Comparison of ENCODE assay signal across 20 cellular contexts in the genomic region with DNA sequence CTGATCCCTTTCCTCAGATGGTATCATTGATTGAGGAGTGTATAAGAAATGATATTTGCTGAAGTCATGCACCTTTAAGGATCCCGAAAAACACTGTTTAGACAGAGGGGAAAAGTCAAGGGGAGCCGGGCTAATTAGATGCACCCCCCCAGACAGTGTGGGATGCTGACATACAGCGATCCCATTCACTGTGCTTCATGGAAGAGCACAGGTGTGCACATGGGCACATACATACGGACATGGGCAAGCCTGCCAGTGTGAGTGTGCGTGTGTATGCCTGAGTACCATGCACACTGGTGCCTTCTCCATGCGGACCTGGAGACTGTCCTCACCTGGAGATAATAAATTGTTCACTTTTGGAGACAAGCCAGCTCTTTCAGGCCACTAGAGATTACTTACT. TPM values are rescaled to one million over a fixed set of nuclear protein-coding genes. Genes with fewer than 3 reads are reported as not detected.
"Had no signal": no experiment of that assay in that cellular context is flagged by ENCODE, and none has a peak within 500 bp of the region (broad histone marks: within the 10 kb centered on the region; RNA-seq: fewer than 3 reads in every experiment).

No MANE protein-coding gene starts in this region.

- FAIRE-seq: TTC549 had no signal

- H3K4me1 ChIP-seq: colonic mucosa, foreskin keratinocyte, parathyroid adenoma, right lobe of liver, thyroid gland had no signal

- H3K36me3 ChIP-seq: colonic mucosa, neutrophil, right lobe of liver, spleen, thyroid gland had no signal

- H3K27me3 ChIP-seq: body of pancreas, colonic mucosa, foreskin keratinocyte, hepatocyte, neutrophil, right lobe of liver, spleen, thyroid gland had no signal

- H3K4me3 ChIP-seq: body of pancreas, colonic mucosa, hepatocyte, lung, right lobe of liver, spleen, thyroid gland had no signal

- H3K9me3 ChIP-seq: body of pancreas, colonic mucosa, neutrophil, right lobe of liver, spleen, thyroid gland had no signal

- DNase-seq: activated CD4-positive, alpha-beta memory T cell treated with anti-CD3 and anti-CD28 coated beads, Interleukin-2, amount 10 ng/mL, durations not matched to agents 7 days and 5 days; activated CD8-positive, alpha-beta memory T cell treated with anti-CD3 and anti-CD28 coated beads, Interleukin-2, amount 10 ng/mL, durations not matched to agents 7 days and 5 days; activated naive CD4-positive, alpha-beta T cell treated with Interleukin-2 at 50 U/mL for 16 hours; activated naive CD8-positive, alpha-beta T cell treated with anti-CD3 and anti-CD28 coated beads, Interleukin-2, amount 10 ng/mL, durations not matched to agents 7 days and 5 days; amygdala; body of pancreas; colonic mucosa; foreskin keratinocyte; islet precursor cell; natural killer cell; right lobe of liver; spleen; stimulated activated naive CD4-positive, alpha-beta T cell; thyroid gland had no signal

- H3K27ac ChIP-seq: colonic mucosa, foreskin keratinocyte, hepatocyte, neutrophil, parathyroid adenoma, right lobe of liver, spleen, thyroid gland had no signal

- ATAC-seq: activated CD8-positive, alpha-beta memory T cell treated with anti-CD3 and anti-CD28 coated beads, Interleukin-2, amount 10 ng/mL, durations not matched to agents 7 days and 5 days; body of pancreas; foreskin keratinocyte; right lobe of liver had no signal

RNA-seq across cellular contexts. Expression of gene MEIS1, which starts 22.6 kb away (rescaled TPM):
- total RNA-seq: activated CD4-positive, alpha-beta memory T cell treated with anti-CD3 and anti-CD28 coated beads, Interleukin-2, amount 10 ng/mL, durations not matched to agents 7 days and 5 days; activated CD8-positive, alpha-beta memory T cell treated with anti-CD3 and anti-CD28 coated beads, Interleukin-2, amount 10 ng/mL, durations not matched to agents 7 days and 5 days; activated naive CD8-positive, alpha-beta T cell treated with anti-CD3 and anti-CD28 coated beads, Interleukin-2, amount 10 ng/mL, durations not matched to agents 7 days and 5 days; activated T-helper 2 cell treated with anti-CD3 and anti-CD28 coated beads, Interferon-gamma antibody, Interleukin-2, Interleukin-4, amounts not matched to agents 10 μg/mL and 5 μg/mL and 100 μg/mL, durations not matched to agents 14 hours and 24 hours and 36 hours had no signal
